In the genomic region with DNA sequence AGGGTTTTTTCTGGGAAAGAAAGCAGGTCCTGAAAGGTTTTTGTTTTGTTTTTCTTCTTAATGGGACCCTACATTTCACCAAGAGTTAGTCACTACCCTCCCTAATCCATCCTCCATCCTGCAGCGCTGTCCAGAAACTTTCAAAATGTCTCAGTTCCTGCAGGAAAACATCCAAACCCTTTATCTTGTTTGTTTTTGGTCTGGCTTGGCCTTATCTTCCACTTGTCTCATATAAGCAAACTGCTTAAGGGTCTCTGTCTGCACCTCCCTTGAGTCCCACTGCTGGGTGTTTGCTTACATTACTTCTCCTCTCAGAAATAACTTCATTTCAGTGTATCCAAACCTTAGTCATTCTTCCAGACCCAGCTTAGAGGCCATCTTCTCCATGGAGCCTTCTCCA, we compare ENCODE assay signal across 11 cellular contexts. TPM values are rescaled to one million over a fixed set of nuclear protein-coding genes. Genes with fewer than 3 reads are reported as not detected.
DNase-seq lines count a peak whose midpoint lies in the region; TF ChIP-seq lines count a peak whose summit lies in the region.
"Had no signal": no experiment of that assay in that cellular context is flagged by ENCODE, and none has a peak within 500 bp of the region (broad histone marks: within the 10 kb centered on the region; RNA-seq: fewer than 3 reads in every experiment).

No MANE protein-coding gene starts in this region.

- H3K9ac ChIP-seq in mammary epithelial cell (ENCODE audit: insufficient read depth, low read length) = no peak overlapping the region
- H3K9ac ChIP-seq: parathyroid adenoma had no signal

- 75% methylated on average over 1 of the region's 1 CpG for WGBS in mammary epithelial cell (ENCODE audit: low coverage, missing lambda C conversion rate)

- intact Hi-C loops in MCF 10A (cut with micrococcal nuclease) = loop anchor here (5.0 kb wide), 1 partner anchor 320 kb away; no protein-coding TSS in a partner anchor
- intact Hi-C loops in mammary epithelial cell (cut with micrococcal nuclease) = no loop called here
- intact Hi-C loops in uterus (cut with DNase I; ENCODE audit: low total_unique reads) = loop anchor here (5.0 kb wide), 1 partner anchor 60 kb away; the partner anchor contains the start of gene PHF19

- TF ChIP-seq CTCF in MCF 10A (IDR thresholded peaks at IDR 0.05; ENCODE audit: unreplicated experiment) (no peak), mammary epithelial cell (conservative IDR thresholded peaks at IDR 0.05 in 1 of 2, IDR thresholded peaks at IDR 0.05 in 1 of 2; ENCODE audit: extremely low read depth in 1 of 2, insufficient read depth in 1 of 2, low read depth in 1 of 2, low read length in 2 of 2) (no peak), chondrocyte (IDR thresholded peaks at IDR 0.05) (no peak), mesothelial cell of epicardium (IDR thresholded peaks at IDR 0.05; ENCODE audit: unreplicated experiment) (no peak), uterus (IDR thresholded peaks at IDR 0.05) (no peak)

- no peak for TF ChIP-seq POLR2A in uterus (IDR thresholded peaks at IDR 0.05)

- H3K4me1 ChIP-seq in mammary epithelial cell (ENCODE audit: insufficient read depth, low read length) (peaks cover 38% of the 10 kb centered on the region), uterus (peaks cover 15 to 16% of the 10 kb centered on the region in 2 donors)

- no peak for DNase-seq in MCF 10A (ENCODE audit: unreplicated experiment)
- no peak for DNase-seq in mammary epithelial cell
- DNase-seq in chondrocyte (ENCODE audit: low spot score) = no peak
- no peak for DNase-seq in mesothelial cell of epicardium (ENCODE audit: low spot score in 2 of 2, unreplicated experiment in 2 of 2)
- no peak for DNase-seq in uterus
- no peak for DNase-seq in stimulated activated naive CD4-positive, alpha-beta T cell (lab: John Stamatoyannopoulos, UW)
- no peak for DNase-seq in stimulated activated CD4-positive, alpha-beta T cell treated with anti-CD3 and anti-CD28 coated beads, Interleukin-2, amount 100 ng/mL, for 24 hours
- DNase-seq in H4 (ENCODE audit: low spot score) = no peak
- DNase-seq: activated naive CD4-positive, alpha-beta T cell treated with anti-CD3 and anti-CD28 coated beads, Interleukin-2, amount 50 U/mL, for 16 hours; NCI-H1436 had no signal

- no peak overlapping the region for H3K27ac ChIP-seq in mammary epithelial cell (ENCODE audit: insufficient read depth, low read depth, low read length)
- H3K27ac ChIP-seq in uterus = peak overlapping the region; percentile 79 to 92
- H3K27ac ChIP-seq: parathyroid adenoma had no signal

- no peaks in the 10 kb centered on the region for H3K79me2 ChIP-seq in mammary epithelial cell (ENCODE audit: insufficient read depth, low read length)
- H3K79me2 ChIP-seq: parathyroid adenoma had no signal

- in situ Hi-C loops in mammary epithelial cell (cut with MboI; ENCODE audit: low sequenced_read_pairs in 2 of 2) = loop anchor here (10.0 to 25.0 kb wide), 2 partner anchors 183 to 325 kb away; no protein-coding TSS in a partner anchor

- H3K4me1 Mint-ChIP-seq in MCF 10A (ENCODE audit: insufficient read depth, unreplicated experiment) (peaks cover 38% of the 10 kb centered on the region), chondrocyte (ENCODE audit: low read depth) (peaks cover 84% of the 10 kb centered on the region), mesothelial cell of epicardium (peaks cover 39% of the 10 kb centered on the region)

- H4K20me1 ChIP-seq in mammary epithelial cell (ENCODE audit: insufficient read depth, low read length) = no peaks in the 10 kb centered on the region

- H3K36me3 ChIP-seq in mammary epithelial cell (ENCODE audit: insufficient read depth, low read length) (no peaks in the 10 kb centered on the region), uterus (no peaks in the 10 kb centered on the region)

- BruUV-seq in MCF 10A (replicated peaks; lab: Mats Ljungman, UMichigan) (no TSS peak), mammary epithelial cell (replicated peaks; lab: Mats Ljungman, UMichigan) (no TSS peak)

- H3K4me3 ChIP-seq in mammary epithelial cell (replicated peaks in 1 of 3; ENCODE audit: insufficient read depth in 1 of 3, low read depth in 2 of 3, low read length in 3 of 3) (no peak overlapping the region), uterus (no peak overlapping the region)

- H3K27ac Mint-ChIP-seq in MCF 10A (ENCODE audit: low read depth, unreplicated experiment) (peak overlapping the region; percentile 25), chondrocyte (ENCODE audit: unreplicated experiment) (peak overlapping the region; percentile 99), mesothelial cell of epicardium (peak overlapping the region; percentile 32)

- no peaks in the 10 kb centered on the region for H3K36me3 Mint-ChIP-seq in MCF 10A (ENCODE audit: insufficient read depth, unreplicated experiment)
- no peaks in the 10 kb centered on the region for H3K36me3 Mint-ChIP-seq in chondrocyte (ENCODE audit: low read depth)
- H3K36me3 Mint-ChIP-seq in mesothelial cell of epicardium = no peaks in the 10 kb centered on the region

- CTCF ChIA-PET in MCF 10A (lab: Yijun Ruan, JAX) (interaction anchor here (0.6 to 5.7 kb wide), 19 partner anchors 18 to 324 kb away, joined by 3 to 71 read pairs (median 6); no protein-coding TSS in a partner anchor), mammary epithelial cell (lab: Charles Lee; ENCODE audit: low non-redundant PET) (interaction anchor here (0.9 kb wide), 1 partner anchor 181 kb away, joined by 13 read pairs; no protein-coding TSS in a partner anchor)

- POLR2A ChIA-PET in MCF 10A (lab: Yijun Ruan, JAX) = interaction anchor here (0.9 to 4.0 kb wide), 5 partner anchors 22 to 181 kb away, joined by 3 to 32 read pairs (median 28); partner anchors contain the start of genes FBXW2 and PSMD5

- no peaks in the 10 kb centered on the region for H3K9me3 ChIP-seq in mammary epithelial cell (replicated peaks; ENCODE audit: insufficient read depth, low read length)
- H3K9me3 ChIP-seq in uterus = no peaks in the 10 kb centered on the region

- H3K27me3 ChIP-seq in mammary epithelial cell (ENCODE audit: insufficient read depth, low read length) = no peaks in the 10 kb centered on the region
- no peaks in the 10 kb centered on the region for H3K27me3 ChIP-seq in uterus

- H3K4me3 Mint-ChIP-seq in MCF 10A (ENCODE audit: unreplicated experiment) = no peak overlapping the region
- no peak overlapping the region for H3K4me3 Mint-ChIP-seq in chondrocyte (ENCODE audit: unreplicated experiment)
- no peak overlapping the region for H3K4me3 Mint-ChIP-seq in mesothelial cell of epicardium

- H3K27me3 Mint-ChIP-seq in MCF 10A (ENCODE audit: insufficient read depth, unreplicated experiment) (no peaks in the 10 kb centered on the region), chondrocyte (ENCODE audit: low read depth) (no peaks in the 10 kb centered on the region), mesothelial cell of epicardium (ENCODE audit: low read depth) (peaks cover 9% of the 10 kb centered on the region)

- no peak overlapping the region for H2AFZ ChIP-seq in mammary epithelial cell (ENCODE audit: low read depth, low read length)
- H2AFZ ChIP-seq: parathyroid adenoma had no signal

- H3K4me2 ChIP-seq in mammary epithelial cell (ENCODE audit: insufficient read depth, low read depth, low read length) = no peak overlapping the region

- H3K9me3 Mint-ChIP-seq in MCF 10A (ENCODE audit: unreplicated experiment) = no peaks in the 10 kb centered on the region
- H3K9me3 Mint-ChIP-seq in chondrocyte (ENCODE audit: low read depth) = no peaks in the 10 kb centered on the region
- no peaks in the 10 kb centered on the region for H3K9me3 Mint-ChIP-seq in mesothelial cell of epicardium

- dilution Hi-C loops in mammary epithelial cell (cut with HindIII; ENCODE audit: low sequenced_read_pairs) = loop anchor here (25.0 kb wide), 1 partner anchor 175 kb away; no protein-coding TSS in a partner anchor

RNA-seq across cellular contexts. Expression of gene TRAF1, which starts 11.0 kb away (rescaled TPM):
- total RNA-seq in MCF 10A (2022) (0.84 and 1.2 TPM in 2 replicates), mammary epithelial cell (1 to 10 TPM in 1 of 2 donors, under 1 TPM in 1; 0.89 to 1.0 TPM), chondrocyte (10.0 to 11.3 TPM (median 10.8 TPM) in 3 replicates), mesothelial cell of epicardium (7.7 to 8.2 TPM (median 8.0 TPM) in 3 replicates), uterus (1 to 10 TPM in 2 of 4 donors, under 1 TPM in 2; 0.51 to 8.7 (median 2.6) TPM)
- polyA plus RNA-seq in mammary epithelial cell = 0.28 TPM
- not detected for polyA minus RNA-seq in mammary epithelial cell
- total RNA-seq in H4 (2014; rRNA removed; shearing (Covaris generic)) = 0.21 TPM in 2 replicates

Comparison
In these comparisons a context has a peak if more than half of its experiments do, and no peak if none do; other contexts are left out.
1. H3K27ac Mint-ChIP-seq: peak in every context shown above with its lines; median percentile 99 in chondrocyte; 32 in mesothelial cell of epicardium; 25 in MCF 10A.